In genomic region chr13:58059624-58060023, GRCh38 we compare ENCODE assay signal across 32 cellular contexts.
"Had no signal": no experiment of that assay in that cellular context is flagged by ENCODE, and none has a peak within 500 bp of the region (broad histone marks: within the 10 kb centered on the region; RNA-seq: fewer than 3 reads in every experiment).

No MANE protein-coding gene starts in this region.

- DNase-seq: activated B cell treated with CpG ODN at 0.5 μM for 24 hours; activated CD4-positive, alpha-beta memory T cell treated with anti-CD3 and anti-CD28 coated beads for 36 hours; activated CD4-positive, alpha-beta T cell treated with anti-CD3 and anti-CD28 coated beads for 48 hours; activated CD8-positive, alpha-beta memory T cell treated with anti-CD3 and anti-CD28 coated beads, Interleukin-2, amount 10 ng/mL, durations not matched to agents 7 days and 5 days; activated CD8-positive, alpha-beta memory T cell treated with anti-CD3 and anti-CD28 coated beads, Interleukin-2, amount 50 U/mL, for 4 hours; activated CD8-positive, alpha-beta T cell treated with anti-CD3 and anti-CD28 coated beads, Interleukin-2, amount 10 ng/mL, durations not matched to agents 7 days and 5 days; activated effector memory CD4-positive, alpha-beta T cell treated with anti-CD3 and anti-CD28 coated beads, Interleukin-2, amount 50 U/mL, for 16 hours; activated naive CD4-positive, alpha-beta T cell treated with anti-CD3 and anti-CD28 coated beads for 36 hours; activated naive CD8-positive, alpha-beta T cell treated with anti-CD3 and anti-CD28 coated beads for 36 hours; activated naive CD8-positive, alpha-beta T cell treated with anti-CD3 and anti-CD28 coated beads, Interleukin-2, amount 50 U/mL, for 24 hours; activated T-cell treated with anti-CD3 and anti-CD28 coated beads, Interleukin-2, amount 50 U/mL, for 1 hour; activated T-cell treated with anti-CD3 and anti-CD28 coated beads, Interleukin-2, amount 50 U/mL, for 48 hours; adrenal gland; amygdala; aorta; body of pancreas; caudate nucleus; cortex of kidney; dermis blood vessel endothelial cell; effector CD4-positive, alpha-beta T cell; effector memory CD8-positive, alpha-beta T cell; erythroblast; foreskin keratinocyte; gastrocnemius medialis; glutamatergic neuron; heart left ventricle; T-helper 17 cell; T1000; WERI-Rb-1 had no signal

- H3K36me3 ChIP-seq: adrenal gland, esophagus muscularis mucosa, gastrocnemius medialis, heart left ventricle, WERI-Rb-1 had no signal

- H3K27me3 ChIP-seq: adrenal gland, body of pancreas, esophagus muscularis mucosa, foreskin keratinocyte, gastrocnemius medialis, heart left ventricle had no signal

- FAIRE-seq: colon had no signal

- H3K9me3 ChIP-seq: adrenal gland, body of pancreas, esophagus muscularis mucosa, gastrocnemius medialis had no signal

- H3K4me1 ChIP-seq: adrenal gland, body of pancreas, esophagus muscularis mucosa, foreskin keratinocyte, gastrocnemius medialis, heart left ventricle had no signal

- H3K4me3 ChIP-seq: adrenal gland, body of pancreas, esophagus muscularis mucosa, gastrocnemius medialis, heart left ventricle had no signal

- ATAC-seq: activated CD4-positive, CD25-positive, alpha-beta regulatory T cell treated with anti-CD3 and anti-CD28 coated beads, Interleukin-2, amount 50 U/mL, for 24 hours; activated CD8-positive, alpha-beta memory T cell treated with anti-CD3 and anti-CD28 coated beads, Interleukin-2, amount 10 ng/mL, durations not matched to agents 7 days and 5 days; activated CD8-positive, alpha-beta T cell treated with anti-CD3 and anti-CD28 coated beads, Interleukin-2, amount 10 ng/mL, durations not matched to agents 7 days and 5 days; activated naive CD8-positive, alpha-beta T cell treated with anti-CD3 and anti-CD28 coated beads, Interleukin-2, amount 50 U/mL, for 24 hours; body of pancreas; effector memory CD8-positive, alpha-beta T cell; foreskin keratinocyte; gastrocnemius medialis; heart left ventricle; T-helper 17 cell had no signal

- H3K27ac ChIP-seq: adrenal gland, body of pancreas, esophagus muscularis mucosa, foreskin keratinocyte, gastrocnemius medialis, heart left ventricle, WERI-Rb-1 had no signal
